Comparison of ENCODE assay signal across 26 cellular contexts in the genomic region with DNA sequence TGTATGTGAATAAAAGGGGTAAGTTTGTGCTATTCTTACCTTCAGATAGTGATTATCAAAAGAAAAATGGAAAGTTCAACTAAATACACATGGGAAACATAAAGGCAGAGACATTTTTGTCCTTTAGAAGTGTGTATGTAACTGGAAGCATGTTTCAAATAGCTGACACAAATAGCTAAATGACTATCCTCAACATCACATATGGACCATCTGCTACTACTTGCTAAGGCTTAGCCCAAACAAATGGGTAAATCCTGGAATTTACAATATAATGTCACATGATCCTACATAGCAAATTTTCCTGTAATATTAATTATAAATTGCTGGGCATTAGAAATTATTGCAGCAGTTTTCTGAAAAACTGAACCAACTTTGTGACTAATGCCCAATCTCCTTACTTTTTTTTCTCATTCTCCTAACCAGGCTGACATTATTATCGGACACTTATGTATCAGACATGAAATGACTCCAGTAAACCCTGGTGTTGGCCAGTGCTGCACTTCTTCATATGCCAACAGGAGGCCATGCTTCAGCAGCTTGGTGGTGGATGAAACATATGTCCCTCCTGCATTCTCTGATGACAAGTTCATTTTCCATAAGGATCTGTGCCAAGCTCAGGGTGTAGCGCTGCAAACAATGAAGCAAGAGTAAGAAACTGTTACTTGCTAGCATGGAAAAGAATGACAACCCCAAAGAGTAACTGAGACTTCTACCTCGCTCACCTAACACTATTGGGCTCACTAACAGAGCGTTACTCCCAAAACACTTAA. TPM values are rescaled to one million over a fixed set of nuclear protein-coding genes. Genes with fewer than 3 reads are reported as not detected.
DNase-seq lines count a peak whose midpoint lies in the region; ATAC-seq and TF ChIP-seq lines count a peak whose summit lies in the region.
"Had no signal": no experiment of that assay in that cellular context is flagged by ENCODE, and none has a peak within 500 bp of the region (broad histone marks: within the 10 kb centered on the region; RNA-seq: fewer than 3 reads in every experiment).

No MANE protein-coding gene starts in this region.

- no peaks in the 10 kb centered on the region for H3K79me2 ChIP-seq in hepatocyte

- H3K4me3 ChIP-seq in right cardiac atrium (ENCODE audit: low read length), result no peak overlapping the region
- no peak overlapping the region for H3K4me3 ChIP-seq in SJCRH30
- H3K4me3 ChIP-seq in hepatocyte, result no peak overlapping the region
- H3K4me3 ChIP-seq: coronary artery, ovary had no signal

- DNase-seq in right cardiac atrium (peak in 2 of 3 donors; percentile 6 to 27), cardiac septum (ENCODE audit: low spot score) (no peak), SJCRH30 (peak; percentile 43 to 68), hepatocyte (ENCODE audit: low spot score) (no peak), Calu3 (no peak), middle frontal gyrus (ENCODE audit: extremely low spot score, low spot score) (no peak)
- DNase-seq in activated T-helper 2 cell treated with anti-CD3 and anti-CD28 coated beads, Interferon-gamma antibody, Interleukin-2, Interleukin-4, amounts not matched to agents 10 μg/mL and 5 μg/mL and 100 μg/mL, durations not matched to agents 14 hours and 24 hours and 36 hours (ENCODE audit: low spot score), result no peak
- no peak for DNase-seq in activated CD4-positive, CD25-positive, alpha-beta regulatory T cell treated with anti-CD3 and anti-CD28 coated beads, Interleukin-2, amount 50 U/mL, for 72 hours
- DNase-seq: ACHN; activated CD8-positive, alpha-beta memory T cell treated with anti-CD3 and anti-CD28 coated beads, Interleukin-2, amount 50 U/mL, for 48 hours; activated effector memory CD4-positive, alpha-beta T cell treated with Interleukin-2 at 50 U/mL for 16 hours; activated naive CD8-positive, alpha-beta T cell treated with anti-CD3 and anti-CD28 coated beads, Interleukin-2, amount 50 U/mL, for 24 hours; GDM1; KG1; MV-4-11; ovary; PC-3 had no signal

- no peaks in the 10 kb centered on the region for H3K36me3 Mint-ChIP-seq in Calu3 (ENCODE audit: insufficient read depth, unreplicated experiment)
- no peaks in the 10 kb centered on the region for H3K36me3 Mint-ChIP-seq in activated T-helper 2 cell treated with anti-CD3 and anti-CD28 coated beads, Interferon-gamma antibody, Interleukin-2, Interleukin-4, amounts not matched to agents 10 μg/mL and 5 μg/mL and 100 μg/mL, durations not matched to agents 14 hours and 24 hours and 36 hours (ENCODE audit: low read depth)
- H3K36me3 Mint-ChIP-seq: brain; natural killer cell treated with Interleukin-12 subunit alpha and Interleukin-12 subunit beta and Interleukin-15 and Interleukin-18, amount 100 ng/mL, for 72 hours; stimulated activated effector memory CD8-positive, alpha-beta T cell treated with anti-CD3 and anti-CD28 coated beads, Interleukin-12 subunit alpha, Interleukin-12 subunit beta, amount 100 ng/mL, for 72 hours had no signal

- no peak overlapping the region for H3K4me2 ChIP-seq in hepatocyte

- H3K27ac ChIP-seq in right cardiac atrium (ENCODE audit: low read length) (no peak overlapping the region), SJCRH30 (peak overlapping the region; percentile 99), hepatocyte (peak overlapping the region; percentile 25)
- H3K27ac ChIP-seq: coronary artery, ovary had no signal

- peak in 1 of 2 donors; percentile 16 for ATAC-seq in right cardiac atrium
- ATAC-seq: activated naive CD8-positive, alpha-beta T cell treated with anti-CD3 and anti-CD28 coated beads, Interleukin-2, amount 50 U/mL, for 24 hours; natural killer cell treated with Interleukin-12 subunit alpha and Interleukin-12 subunit beta and Interleukin-15 and Interleukin-18, amount 100 ng/mL, for 72 hours; PC-3; sciatic nerve; stimulated activated effector memory CD8-positive, alpha-beta T cell treated with anti-CD3 and anti-CD28 coated beads, Interleukin-12 subunit alpha, Interleukin-12 subunit beta, amount 100 ng/mL, for 72 hours had no signal

- no peak overlapping the region for H3K27ac Mint-ChIP-seq in Calu3 (ENCODE audit: unreplicated experiment)
- no peak overlapping the region for H3K27ac Mint-ChIP-seq in activated T-helper 2 cell treated with anti-CD3 and anti-CD28 coated beads, Interferon-gamma antibody, Interleukin-2, Interleukin-4, amounts not matched to agents 10 μg/mL and 5 μg/mL and 100 μg/mL, durations not matched to agents 14 hours and 24 hours and 36 hours
- H3K27ac Mint-ChIP-seq: activated naive CD8-positive, alpha-beta T cell treated with anti-CD3 and anti-CD28 coated beads, Interleukin-2, amount 50 U/mL, for 24 hours; natural killer cell treated with Interleukin-12 subunit alpha and Interleukin-12 subunit beta and Interleukin-15 and Interleukin-18, amount 100 ng/mL, for 72 hours; stimulated activated effector memory CD8-positive, alpha-beta T cell treated with anti-CD3 and anti-CD28 coated beads, Interleukin-12 subunit alpha, Interleukin-12 subunit beta, amount 100 ng/mL, for 72 hours had no signal

- H3K4me1 ChIP-seq in right cardiac atrium (ENCODE audit: control insufficient read depth, insufficient read depth, low read length) (peaks cover 5% of the 10 kb centered on the region), SJCRH30 (peaks cover 51% of the 10 kb centered on the region), hepatocyte (ENCODE audit: insufficient read depth) (peaks cover 7% of the 10 kb centered on the region)

- no TSS peak for BruUV-seq in Calu3 (replicated peaks; lab: Mats Ljungman, UMichigan)

- no peaks in the 10 kb centered on the region for H3K9me2 ChIP-seq in hepatocyte (replicated peaks; ENCODE audit: insufficient read depth)

- H3K27me3 Mint-ChIP-seq in Calu3 (ENCODE audit: unreplicated experiment), result no peaks in the 10 kb centered on the region
- H3K27me3 Mint-ChIP-seq in activated T-helper 2 cell treated with anti-CD3 and anti-CD28 coated beads, Interferon-gamma antibody, Interleukin-2, Interleukin-4, amounts not matched to agents 10 μg/mL and 5 μg/mL and 100 μg/mL, durations not matched to agents 14 hours and 24 hours and 36 hours (ENCODE audit: low read depth), result no peaks in the 10 kb centered on the region

- no peak overlapping the region for H3K4me3 Mint-ChIP-seq in Calu3 (ENCODE audit: low read depth, unreplicated experiment)
- no peak overlapping the region for H3K4me3 Mint-ChIP-seq in activated T-helper 2 cell treated with anti-CD3 and anti-CD28 coated beads, Interferon-gamma antibody, Interleukin-2, Interleukin-4, amounts not matched to agents 10 μg/mL and 5 μg/mL and 100 μg/mL, durations not matched to agents 14 hours and 24 hours and 36 hours (ENCODE audit: low read depth)
- H3K4me3 Mint-ChIP-seq: activated naive CD8-positive, alpha-beta T cell treated with anti-CD3 and anti-CD28 coated beads, Interleukin-2, amount 50 U/mL, for 24 hours; brain; natural killer cell treated with Interleukin-12 subunit alpha and Interleukin-12 subunit beta and Interleukin-15 and Interleukin-18, amount 100 ng/mL, for 72 hours; stimulated activated effector memory CD8-positive, alpha-beta T cell treated with anti-CD3 and anti-CD28 coated beads, Interleukin-12 subunit alpha, Interleukin-12 subunit beta, amount 100 ng/mL, for 72 hours had no signal

- intact Hi-C loops in right cardiac atrium (cut with DNase I) (no loop called here), cardiac septum (cut with DNase I) (no loop called here), Calu3 (cut with micrococcal nuclease; ENCODE audit: unreplicated experiment) (no loop called here)
- intact Hi-C loops in activated T-helper 2 cell treated with anti-CD3 and anti-CD28 coated beads, Interferon-gamma antibody, Interleukin-2, Interleukin-4, amounts not matched to agents 10 μg/mL and 5 μg/mL and 100 μg/mL, durations not matched to agents 14 hours and 24 hours and 36 hours (cut with micrococcal nuclease), result no loop called here

- peaks cover 13% of the 10 kb centered on the region for H3K4me1 Mint-ChIP-seq in Calu3 (ENCODE audit: low read depth, unreplicated experiment)
- H3K4me1 Mint-ChIP-seq in activated T-helper 2 cell treated with anti-CD3 and anti-CD28 coated beads, Interferon-gamma antibody, Interleukin-2, Interleukin-4, amounts not matched to agents 10 μg/mL and 5 μg/mL and 100 μg/mL, durations not matched to agents 14 hours and 24 hours and 36 hours (ENCODE audit: low read depth), result no peaks in the 10 kb centered on the region
- H3K4me1 Mint-ChIP-seq: activated naive CD8-positive, alpha-beta T cell treated with anti-CD3 and anti-CD28 coated beads, Interleukin-2, amount 50 U/mL, for 24 hours; stimulated activated effector memory CD8-positive, alpha-beta T cell treated with anti-CD3 and anti-CD28 coated beads, Interleukin-12 subunit alpha, Interleukin-12 subunit beta, amount 100 ng/mL, for 72 hours had no signal

- CTCF ChIA-PET in Calu3 (lab: Charles Lee), result interaction anchor here (0.6 kb wide), 1 partner anchor 984 kb away, joined by 8 read pairs; no protein-coding TSS in a partner anchor

- H3K36me3 ChIP-seq in SJCRH30 (no peaks in the 10 kb centered on the region), hepatocyte (replicated peaks; ENCODE audit: insufficient read depth, low read depth) (no peaks in the 10 kb centered on the region)
- H3K36me3 ChIP-seq: ovary had no signal

- H3K9me3 ChIP-seq in right cardiac atrium (ENCODE audit: control insufficient read depth, low read length) (no peaks in the 10 kb centered on the region), SJCRH30 (replicated peaks) (no peaks in the 10 kb centered on the region), hepatocyte (ENCODE audit: low read depth) (no peaks in the 10 kb centered on the region)
- H3K9me3 ChIP-seq: ovary had no signal

- TF ChIP-seq CTCF in hepatocyte (IDR thresholded peaks at IDR 0.05; ENCODE audit: poor library complexity) (no peak), Calu3 (IDR thresholded peaks at IDR 0.05; ENCODE audit: unreplicated experiment) (no peak)

- H2AFZ ChIP-seq in hepatocyte, result no peak overlapping the region

- H3K9me3 Mint-ChIP-seq in Calu3 (ENCODE audit: low read depth, unreplicated experiment), result no peaks in the 10 kb centered on the region
- no peaks in the 10 kb centered on the region for H3K9me3 Mint-ChIP-seq in activated T-helper 2 cell treated with anti-CD3 and anti-CD28 coated beads, Interferon-gamma antibody, Interleukin-2, Interleukin-4, amounts not matched to agents 10 μg/mL and 5 μg/mL and 100 μg/mL, durations not matched to agents 14 hours and 24 hours and 36 hours
- H3K9me3 Mint-ChIP-seq: activated naive CD8-positive, alpha-beta T cell treated with anti-CD3 and anti-CD28 coated beads, Interleukin-2, amount 50 U/mL, for 24 hours; brain; stimulated activated effector memory CD8-positive, alpha-beta T cell treated with anti-CD3 and anti-CD28 coated beads, Interleukin-12 subunit alpha, Interleukin-12 subunit beta, amount 100 ng/mL, for 72 hours had no signal

- H3K27me3 ChIP-seq in right cardiac atrium (ENCODE audit: control insufficient read depth, insufficient read depth), result no peaks in the 10 kb centered on the region
- no peaks in the 10 kb centered on the region for H3K27me3 ChIP-seq in SJCRH30
- H3K27me3 ChIP-seq in hepatocyte, result no peaks in the 10 kb centered on the region
- H3K27me3 ChIP-seq: ovary had no signal

- whole genome bisulfite sequencing in right cardiac atrium, result 74% methylated on average over 4 of the region's 4 CpGs
- 95% methylated on average over 4 of the region's 4 CpGs for WGBS in hepatocyte (ENCODE audit: low lambda C conversion rate, missing lambda C conversion rate)

- H4K20me1 ChIP-seq in hepatocyte (ENCODE audit: insufficient read depth, poor library complexity, severe bottlenecking), result no peaks in the 10 kb centered on the region

RNA-seq across cellular contexts. Expression of a gene that starts 16.1 kb away (rescaled TPM):
- total RNA-seq in right cardiac atrium (not detected), cardiac septum (not detected), hepatocyte (23,697 and 25,243 TPM in 2 replicates), Calu3 (2022) (0.24 TPM in 1 of 2 replicates, not detected in the other)
- polyA plus RNA-seq in right cardiac atrium (not detected), hepatocyte (11,518 and 15,250 TPM in 2 replicates)
- 12.7 and 13.3 TPM in 2 replicates for total RNA-seq in SJCRH30 (2014; rRNA removed; shearing (Covaris generic))
- not detected in 2 replicates for total RNA-seq in activated T-helper 2 cell treated with anti-CD3 and anti-CD28 coated beads, Interferon-gamma antibody, Interleukin-2, Interleukin-4, amounts not matched to agents 10 μg/mL and 5 μg/mL and 100 μg/mL, durations not matched to agents 14 hours and 24 hours and 36 hours
- total RNA-seq: fibroblast of villous mesenchyme; mesenteric fat pad; natural killer cell treated with Interleukin-12 subunit alpha and Interleukin-12 subunit beta and Interleukin-15 and Interleukin-18, amount 100 ng/mL, for 72 hours; sciatic nerve; T-helper 1 cell treated with Interleukin-12 subunit alpha and Interleukin-12 subunit beta and Interleukin-4 antibody, amounts not matched to agents 30 ng/mL and 1 ng/mL, for 36 hours; temporal lobe had no signal

RNA-seq across cellular contexts. Expression of a gene that starts 29.4 kb away (rescaled TPM):
- not detected for total RNA-seq in right cardiac atrium
- polyA plus RNA-seq in right cardiac atrium, result not detected
- not detected for total RNA-seq in cardiac septum
- total RNA-seq in SJCRH30 (2014; rRNA removed; shearing (Covaris generic)), result not detected in 2 replicates
- 70.0 and 78.4 TPM in 2 replicates for total RNA-seq in hepatocyte
- polyA plus RNA-seq in hepatocyte, result 34.8 and 52.7 TPM in 2 replicates
- not detected in 2 replicates for total RNA-seq in Calu3 (2022)
- total RNA-seq in activated T-helper 2 cell treated with anti-CD3 and anti-CD28 coated beads, Interferon-gamma antibody, Interleukin-2, Interleukin-4, amounts not matched to agents 10 μg/mL and 5 μg/mL and 100 μg/mL, durations not matched to agents 14 hours and 24 hours and 36 hours, result not detected in 2 replicates
- total RNA-seq: fibroblast of villous mesenchyme; mesenteric fat pad; natural killer cell treated with Interleukin-12 subunit alpha and Interleukin-12 subunit beta and Interleukin-15 and Interleukin-18, amount 100 ng/mL, for 72 hours; PC-3; sciatic nerve; T-helper 1 cell treated with Interleukin-12 subunit alpha and Interleukin-12 subunit beta and Interleukin-4 antibody, amounts not matched to agents 30 ng/mL and 1 ng/mL, for 36 hours; temporal lobe had no signal
- polyA plus RNA-seq: ovary had no signal

RNA-seq across cellular contexts. Expression of a gene that starts 48.1 kb away (rescaled TPM):
- total RNA-seq in right cardiac atrium (1 to 10 TPM in 1 of 4 donors, not detected in 3; 9.6 TPM), cardiac septum (not detected), hepatocyte (25,578 and 26,686 TPM in 2 replicates), Calu3 (2022) (not detected in 2 replicates)
- polyA plus RNA-seq in right cardiac atrium (0.81 TPM), hepatocyte (7,370 and 11,384 TPM in 2 replicates)
- not detected in 2 replicates for total RNA-seq in SJCRH30 (2014; rRNA removed; shearing (Covaris generic))
- total RNA-seq in activated T-helper 2 cell treated with anti-CD3 and anti-CD28 coated beads, Interferon-gamma antibody, Interleukin-2, Interleukin-4, amounts not matched to agents 10 μg/mL and 5 μg/mL and 100 μg/mL, durations not matched to agents 14 hours and 24 hours and 36 hours, result not detected in 2 replicates
- total RNA-seq: fibroblast of villous mesenchyme; natural killer cell treated with Interleukin-12 subunit alpha and Interleukin-12 subunit beta and Interleukin-15 and Interleukin-18, amount 100 ng/mL, for 72 hours; T-helper 1 cell treated with Interleukin-12 subunit alpha and Interleukin-12 subunit beta and Interleukin-4 antibody, amounts not matched to agents 30 ng/mL and 1 ng/mL, for 36 hours had no signal

Comparison
In these comparisons a context has a peak if more than half of its experiments do, and no peak if none do; other contexts are left out.
1. DNase-seq: peak in right cardiac atrium (2 of 3) and SJCRH30 (2 of 2); none in cardiac septum (single experiment), hepatocyte (single experiment), Calu3 (single experiment), activated T-helper 2 cell treated with anti-CD3 and anti-CD28 coated beads, Interferon-gamma antibody, Interleukin-2, Interleukin-4, amounts not matched to agents 10 μg/mL and 5 μg/mL and 100 μg/mL, durations not matched to agents 14 hours and 24 hours and 36 hours (single experiment), middle frontal gyrus (single experiment) and activated CD4-positive, CD25-positive, alpha-beta regulatory T cell treated with anti-CD3 and anti-CD28 coated beads, Interleukin-2, amount 50 U/mL, for 72 hours (single experiment).
2. RNA of a gene that starts 16.1 kb away (total RNA-seq): 23,697 to 25,243 TPM in hepatocyte; 12.7 to 13.3 TPM in SJCRH30, not detected in cardiac septum (single experiment), not detected in right cardiac atrium, 0.24 TPM in Calu3 and not detected in activated T-helper 2 cell treated with anti-CD3 and anti-CD28 coated beads, Interferon-gamma antibody, Interleukin-2, Interleukin-4, amounts not matched to agents 10 μg/mL and 5 μg/mL and 100 μg/mL, durations not matched to agents 14 hours and 24 hours and 36 hours; every median in the first group is over 1,000 times any median in the second.
3. RNA of a gene that starts 29.4 kb away (total RNA-seq): 70.0 to 78.4 TPM in hepatocyte; not detected in right cardiac atrium, not detected in cardiac septum (single experiment), not detected in SJCRH30, not detected in Calu3 and not detected in activated T-helper 2 cell treated with anti-CD3 and anti-CD28 coated beads, Interferon-gamma antibody, Interleukin-2, Interleukin-4, amounts not matched to agents 10 μg/mL and 5 μg/mL and 100 μg/mL, durations not matched to agents 14 hours and 24 hours and 36 hours; every median in the first group is over 10 times any median in the second.
4. RNA of a gene that starts 48.1 kb away (total RNA-seq): 25,578 to 26,686 TPM in hepatocyte; 9.6 TPM in right cardiac atrium, not detected in Calu3, not detected in cardiac septum (single experiment), not detected in SJCRH30 and not detected in activated T-helper 2 cell treated with anti-CD3 and anti-CD28 coated beads, Interferon-gamma antibody, Interleukin-2, Interleukin-4, amounts not matched to agents 10 μg/mL and 5 μg/mL and 100 μg/mL, durations not matched to agents 14 hours and 24 hours and 36 hours; every median in the first group is over 1,000 times any median in the second.